ENCODE assay signal across 9 cellular contexts in the genomic region with DNA sequence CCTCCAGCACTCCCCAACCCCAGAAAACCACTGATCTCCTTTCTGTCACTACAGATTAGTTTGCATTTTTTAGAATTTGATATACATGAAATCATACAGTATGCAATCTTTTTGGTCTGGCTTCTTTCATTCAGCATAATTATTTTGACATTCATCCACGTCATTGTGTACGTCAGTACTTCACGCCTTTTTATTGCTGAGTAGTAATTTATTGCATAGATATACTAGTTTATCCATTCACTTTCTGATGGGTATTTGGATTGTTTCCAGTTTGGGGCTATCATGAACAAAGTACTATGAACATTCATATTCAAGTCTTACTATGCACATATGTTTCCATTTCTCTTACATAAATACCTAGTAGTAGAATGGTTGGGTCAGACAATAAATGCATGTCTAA. TPM values are rescaled to one million over a fixed set of nuclear protein-coding genes. Genes with fewer than 3 reads are reported as not detected.
"Had no signal": no experiment of that assay in that cellular context is flagged by ENCODE, and none has a peak within 500 bp of the region (broad histone marks: within the 10 kb centered on the region; RNA-seq: fewer than 3 reads in every experiment).

No MANE protein-coding gene starts in this region.

- FAIRE-seq: HTR-8/SVneo had no signal

- H3K4me2 ChIP-seq: KMS-11 had no signal

- H3K27ac ChIP-seq: HL-60, KMS-11 had no signal

- DNase-seq: Karpas-422, Kasumi-1, KBM-7, KG1 had no signal

- H3K9ac ChIP-seq: KMS-11 had no signal

RNA-seq across cellular contexts. Expression of gene CHN1, which starts 20.1 kb away (rescaled TPM):
- total RNA-seq: HT-29 had no signal
- polyA plus RNA-seq: IgD-negative memory B cell had no signal
